23 cellular contexts compared by ENCODE assay signal in the genomic region with DNA sequence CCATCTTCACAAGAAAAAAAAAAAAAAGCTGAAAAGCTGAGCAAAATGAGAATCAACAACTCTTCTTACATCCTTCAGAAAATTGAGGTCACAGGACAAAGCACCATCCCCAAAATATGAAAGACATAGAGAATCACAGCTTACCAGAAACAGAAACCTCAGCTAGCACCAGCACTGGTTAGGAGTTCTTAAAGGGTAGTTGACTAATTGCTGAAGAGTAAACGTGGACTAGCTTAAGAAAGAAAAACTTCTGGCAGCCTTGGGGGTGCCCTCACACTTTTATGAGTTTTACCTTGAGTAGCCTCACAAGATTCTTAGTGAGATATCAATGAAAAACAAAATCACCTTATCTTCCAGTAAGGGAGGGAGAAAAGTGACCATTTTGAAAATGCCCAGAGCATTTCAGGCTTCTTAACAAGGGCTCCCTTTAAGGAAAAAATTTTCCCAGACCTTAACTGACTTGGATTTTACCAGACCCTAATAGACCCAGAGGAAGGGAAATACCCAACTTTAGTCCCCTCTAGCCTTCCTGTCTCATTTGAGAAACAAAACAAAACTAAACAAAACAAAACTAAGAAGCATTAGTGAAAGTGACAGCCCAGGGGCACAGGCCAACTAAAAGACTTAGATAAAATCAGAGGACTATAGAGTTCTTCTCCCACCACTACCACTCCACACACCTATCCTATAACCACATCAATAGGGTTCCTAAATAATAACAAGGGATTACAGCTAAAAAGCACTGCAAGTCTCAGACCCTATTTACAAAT.
DNase-seq lines count a peak whose midpoint lies in the region; ATAC-seq and TF ChIP-seq lines count a peak whose summit lies in the region.
"Had no signal": no experiment of that assay in that cellular context is flagged by ENCODE, and none has a peak within 500 bp of the region (broad histone marks: within the 10 kb centered on the region; RNA-seq: fewer than 3 reads in every experiment).

No MANE protein-coding gene starts in this region.

- no peaks in the 10 kb centered on the region for H3K9me3 ChIP-seq in body of pancreas

- no peaks in the 10 kb centered on the region for H3K27me3 Mint-ChIP-seq in nephron progenitor cell (ENCODE audit: low read depth, poor library complexity)
- H3K27me3 Mint-ChIP-seq: activated naive CD4-positive, alpha-beta T cell treated with anti-CD3 and anti-CD28 coated beads, Interleukin-2, amount 10 ng/mL, durations not matched to agents 7 days and 5 days; effector memory CD8-positive, alpha-beta T cell had no signal

- no peak overlapping the region for H3K4me3 ChIP-seq in body of pancreas

- intact Hi-C loops in body of pancreas (cut with DNase I), result no loop called here

- H3K4me3 Mint-ChIP-seq in nephron progenitor cell, result no peak overlapping the region
- H3K4me3 Mint-ChIP-seq: activated CD4-positive, alpha-beta memory T cell treated with anti-CD3 and anti-CD28 coated beads for 36 hours; activated naive CD4-positive, alpha-beta T cell treated with anti-CD3 and anti-CD28 coated beads, Interleukin-2, amount 10 ng/mL, durations not matched to agents 7 days and 5 days; CD8-positive, alpha-beta T cell; effector memory CD8-positive, alpha-beta T cell; stimulated activated naive CD8-positive, alpha-beta T cell treated with anti-CD3 and anti-CD28 coated beads, Interleukin-15, amount 100 ng/mL, for 72 hours; T-cell had no signal

- DNase-seq in nephron progenitor cell (no peak), retina (no peak), substantia nigra (lab: John Stamatoyannopoulos, UW) (no peak), superior temporal gyrus (ENCODE audit: extremely low spot score) (no peak), body of pancreas (no peak)
- DNase-seq: activated CD4-positive, alpha-beta memory T cell treated with anti-CD3 and anti-CD28 coated beads for 36 hours; activated naive CD4-positive, alpha-beta T cell treated with anti-CD3 and anti-CD28 coated beads, Interleukin-2, amount 10 ng/mL, durations not matched to agents 7 days and 5 days; activated T-cell treated with anti-CD3 and anti-CD28 coated beads, Interleukin-2, amount 50 U/mL, for 1 hour; aorta; CD8-positive, alpha-beta T cell; effector memory CD8-positive, alpha-beta T cell; head of caudate nucleus; Karpas-422; NCI-H1105; NCI-H2107; NCI-H524; Right ventricle myocardium superior; stimulated activated CD4-positive, alpha-beta T cell treated with anti-CD3 and anti-CD28 coated beads, Interleukin-2, amount 100 ng/mL, for 24 hours; stimulated activated naive CD8-positive, alpha-beta T cell treated with anti-CD3 and anti-CD28 coated beads, Interleukin-15, amount 100 ng/mL, for 72 hours; T-cell had no signal

- 55 to 60% methylated on average over 1 of the region's 1 CpG for WGBS in body of pancreas, 2 donors

- no peaks in the 10 kb centered on the region for H3K36me3 ChIP-seq in body of pancreas (replicated peaks in 1 of 2; ENCODE audit: insufficient read depth in 1 of 2, low read depth in 2 of 2)

- H3K27ac ChIP-seq in substantia nigra (ENCODE audit: low read depth, low read length, poor library complexity, severe bottlenecking), result no peak overlapping the region
- no peak overlapping the region for H3K27ac ChIP-seq in body of pancreas

- H3K27ac Mint-ChIP-seq in nephron progenitor cell, result peak overlapping the region; percentile 58
- H3K27ac Mint-ChIP-seq: activated CD4-positive, alpha-beta memory T cell treated with anti-CD3 and anti-CD28 coated beads for 36 hours; activated naive CD4-positive, alpha-beta T cell treated with anti-CD3 and anti-CD28 coated beads, Interleukin-2, amount 10 ng/mL, durations not matched to agents 7 days and 5 days; CD8-positive, alpha-beta T cell; effector memory CD8-positive, alpha-beta T cell; stimulated activated naive CD8-positive, alpha-beta T cell treated with anti-CD3 and anti-CD28 coated beads, Interleukin-15, amount 100 ng/mL, for 72 hours; T-cell had no signal

- H3K27me3 ChIP-seq in body of pancreas, result no peaks in the 10 kb centered on the region

- H3K36me3 Mint-ChIP-seq in nephron progenitor cell (ENCODE audit: low read depth), result no peaks in the 10 kb centered on the region
- H3K36me3 Mint-ChIP-seq: activated CD4-positive, alpha-beta memory T cell treated with anti-CD3 and anti-CD28 coated beads for 36 hours; activated naive CD4-positive, alpha-beta T cell treated with anti-CD3 and anti-CD28 coated beads, Interleukin-2, amount 10 ng/mL, durations not matched to agents 7 days and 5 days; CD8-positive, alpha-beta T cell; T-cell had no signal

- TF ChIP-seq CTCF in nephron progenitor cell (IDR thresholded peaks at IDR 0.05) (no peak), body of pancreas (IDR thresholded peaks at IDR 0.05) (no peak)

- H3K9me3 Mint-ChIP-seq in nephron progenitor cell, result no peaks in the 10 kb centered on the region
- H3K9me3 Mint-ChIP-seq: activated CD4-positive, alpha-beta memory T cell treated with anti-CD3 and anti-CD28 coated beads for 36 hours; activated naive CD4-positive, alpha-beta T cell treated with anti-CD3 and anti-CD28 coated beads, Interleukin-2, amount 10 ng/mL, durations not matched to agents 7 days and 5 days; CD8-positive, alpha-beta T cell; effector memory CD8-positive, alpha-beta T cell; stimulated activated naive CD8-positive, alpha-beta T cell treated with anti-CD3 and anti-CD28 coated beads, Interleukin-15, amount 100 ng/mL, for 72 hours; T-cell had no signal

- ATAC-seq in GM18870 (IDR thresholded peaks at IDR 0.05; ENCODE audit: unreplicated experiment) (peak; percentile 74), GM21723 (IDR thresholded peaks at IDR 0.05; ENCODE audit: unreplicated experiment) (peak; percentile 70), HG03159 (IDR thresholded peaks at IDR 0.05; ENCODE audit: unreplicated experiment) (peak; percentile 65), body of pancreas (no peak)
- ATAC-seq: CD8-positive, alpha-beta T cell; effector memory CD8-positive, alpha-beta T cell; stimulated activated naive CD8-positive, alpha-beta T cell treated with anti-CD3 and anti-CD28 coated beads, Interleukin-15, amount 100 ng/mL, for 72 hours; T-cell had no signal

- peaks cover 15% of the 10 kb centered on the region for H3K4me1 Mint-ChIP-seq in nephron progenitor cell
- H3K4me1 Mint-ChIP-seq: activated naive CD4-positive, alpha-beta T cell treated with anti-CD3 and anti-CD28 coated beads, Interleukin-2, amount 10 ng/mL, durations not matched to agents 7 days and 5 days; stimulated activated naive CD8-positive, alpha-beta T cell treated with anti-CD3 and anti-CD28 coated beads, Interleukin-15, amount 100 ng/mL, for 72 hours; T-cell had no signal

- H3K4me1 ChIP-seq in body of pancreas, result peaks cover 1% of the 10 kb centered on the region

- no peak for TF ChIP-seq POLR2A in body of pancreas (IDR thresholded peaks at IDR 0.05)
